In genomic region chr12:121198949-121199348, GRCh38 we compare ENCODE assay signal across 24 cellular contexts. TPM values are rescaled to one million over a fixed set of nuclear protein-coding genes. Genes with fewer than 3 reads are reported as not detected.
DNase-seq lines count a peak whose midpoint lies in the region; ATAC-seq, FAIRE-seq and TF ChIP-seq lines count a peak whose summit lies in the region.
"Had no signal": no experiment of that assay in that cellular context is flagged by ENCODE, and none has a peak within 500 bp of the region (broad histone marks: within the 10 kb centered on the region; RNA-seq: fewer than 3 reads in every experiment).

No MANE protein-coding gene starts in this region.

- no peak overlapping the region for H2BK120ac ChIP-seq in IMR-90 (ENCODE audit: low read depth, low read length)

- dilution Hi-C loops in IMR-90 (cut with HindIII; ENCODE audit: low sequenced_read_pairs, unreplicated experiment) = no loop called here

- H3K27me3 ChIP-seq in IMR-90 (ENCODE audit: control insufficient read depth, insufficient read depth, low read length) = peaks cover 6% of the 10 kb centered on the region; the same call in 1 of the 2 replicates
- no peaks in the 10 kb centered on the region for H3K27me3 ChIP-seq in Panc1 (ENCODE audit: control insufficient read depth, insufficient read depth, low read length)
- no peaks in the 10 kb centered on the region for H3K27me3 ChIP-seq in K562 (ENCODE audit: control insufficient read depth in 2 of 2, insufficient read depth in 2 of 2, low read length in 2 of 2)
- peaks cover 0 to 6% of the 10 kb centered on the region in 2 experiments; a peak in 1 of 5 replicates for H3K27me3 ChIP-seq in HepG2 (ENCODE audit: control insufficient read depth in 1 of 2, insufficient read depth in 2 of 2, low read length in 2 of 2)
- H3K27me3 ChIP-seq: BE2C; BLaER1 treated with 17β-estradiol and CSF1 and Interleukin-3, amounts not matched to agents 10 nM and 100 nM had no signal

- TF ChIP-seq EP300 in K562 (IDR thresholded peaks at IDR 0.05; ENCODE audit: low read length) (no peak), HepG2 (IDR thresholded peaks at IDR 0.05; ENCODE audit: low read depth in 2 of 2, low read length in 2 of 2) (no peak), HepG2 (CRISPR knock-in tag; IDR thresholded peaks at IDR 0.05; ENCODE audit: borderline replicate concordance) (no peak)

- H3K4me1 ChIP-seq in IMR-90 (ENCODE audit: control insufficient read depth, insufficient read depth, low read length) = peaks cover 2% of the 10 kb centered on the region; the same call in 1 of the 2 replicates
- no peaks in the 10 kb centered on the region for H3K4me1 ChIP-seq in Panc1 (ENCODE audit: control insufficient read depth, insufficient read depth, low read length)
- H3K4me1 ChIP-seq in K562 (replicated peaks in 1 of 2; ENCODE audit: control insufficient read depth in 2 of 2, insufficient read depth in 2 of 2, low read length in 2 of 2) = peaks cover 10 to 37% of the 10 kb centered on the region in 2 experiments; a peak in 4 of 5 replicates
- peaks cover 10% of the 10 kb centered on the region for H3K4me1 ChIP-seq in HepG2 (ENCODE audit: insufficient read depth, low read length)
- H3K4me1 ChIP-seq: A549, BE2C had no signal

- H2AK5ac ChIP-seq in IMR-90 (ENCODE audit: low read depth, low read length) = no peak overlapping the region; the same call in 1 of the 2 replicates

- no peak overlapping the region for H4K91ac ChIP-seq in IMR-90 (ENCODE audit: insufficient read depth, low read depth, low read length)

- H3K56ac ChIP-seq in IMR-90 (ENCODE audit: extremely low read depth, insufficient read depth, low read length) = no peak overlapping the region

- H3K4me2 ChIP-seq in IMR-90 (ENCODE audit: low read depth, low read length) = no peak overlapping the region
- H3K4me2 ChIP-seq in K562 (ENCODE audit: insufficient read depth, low read length) = no peak overlapping the region
- H3K4me2 ChIP-seq in HepG2 (ENCODE audit: low read depth, low read length) = no peak overlapping the region
- H3K4me2 ChIP-seq: A549 had no signal

- intact Hi-C loops in IMR-90 (cut with micrococcal nuclease) (no loop called here), Panc1 (cut with micrococcal nuclease; ENCODE audit: unreplicated experiment) (no loop called here), K562 (cut with micrococcal nuclease) (no loop called here), HepG2 (cut with micrococcal nuclease; ENCODE audit: unreplicated experiment) (no loop called here)

- H4K8ac ChIP-seq in IMR-90 (ENCODE audit: low read depth in 2 of 2, low read length in 2 of 2) = no peak overlapping the region

- no peak overlapping the region for H2AK9ac ChIP-seq in IMR-90 (replicated peaks; ENCODE audit: low read depth, low read length, poor library complexity)

- H3K79me1 ChIP-seq in IMR-90 (ENCODE audit: low read depth in 1 of 2, low read length in 2 of 2) = no peaks in the 10 kb centered on the region

- no peak overlapping the region for H2BK5ac ChIP-seq in IMR-90 (ENCODE audit: low read depth, low read length, poor library complexity, severe bottlenecking)

- H4K5ac ChIP-seq in IMR-90 (ENCODE audit: low read depth, low read length) = no peak overlapping the region

- CTCF ChIA-PET in IMR-90 (lab: Yijun Ruan, JAX) = no interaction called here
- CTCF ChIA-PET in Panc1 (lab: Charles Lee) = no interaction called here
- CTCF ChIA-PET in K562 (lab: Yijun Ruan, JAX; ENCODE audit: low intra/inter-chr PET ratio) = no interaction called here
- CTCF ChIA-PET in HepG2 (lab: Yijun Ruan, JAX; ENCODE audit: low intra/inter-chr PET ratio, low total read pairs) = no interaction called here

- no TSS peak for BruUV-seq in IMR-90 (replicated peaks; lab: Mats Ljungman, UMichigan)
- no TSS peak for BruUV-seq in Panc1 (replicated peaks; lab: Mats Ljungman, UMichigan)
- no TSS peak for BruUV-seq in K562 (replicated peaks; lab: Mats Ljungman, UMichigan)
- BruUV-seq in HepG2 (replicated peaks; lab: Mats Ljungman, UMichigan) = no TSS peak

- WGBS in IMR-90 (ENCODE audit: extremely low coverage in 2 of 2, insufficient read length in 1 of 2), 2 experiments = 83% methylated on average over 2 of the region's 7 CpGs; no CpG with 5 or more reads in 1 of the 2 experiments
- 9% methylated on average over 7 of the region's 7 CpGs for WGBS in K562 (ENCODE audit: insufficient coverage, low coverage, missing lambda C conversion rate)
- WGBS in HepG2 (ENCODE audit: low lambda C conversion rate) = 24% methylated on average over 5 of the region's 7 CpGs

- H4K20me1 ChIP-seq in IMR-90 (ENCODE audit: insufficient read depth, low read length) = no peaks in the 10 kb centered on the region
- H4K20me1 ChIP-seq in K562 (replicated peaks; ENCODE audit: control insufficient read depth, insufficient read depth, low read length) = no peaks in the 10 kb centered on the region
- no peaks in the 10 kb centered on the region for H4K20me1 ChIP-seq in HepG2 (ENCODE audit: insufficient read depth, low read length)
- H4K20me1 ChIP-seq: BLaER1 treated with 17β-estradiol and CSF1 and Interleukin-3, amounts not matched to agents 10 nM and 100 nM had no signal

- in situ Hi-C loops in IMR-90 (cut with MboI; ENCODE audit: low sequenced_read_pairs) (no loop called here), Panc1 (cut with HindIII; ENCODE audit: low pct_unique_long_range_greater_than_20kb, low sequenced_read_pairs) (no loop called here), K562 (cut with MboI) (no loop called here), HepG2 (cut with HindIII; ENCODE audit: extremely low pct_ligation_motif_present, low pct_unique_long_range_greater_than_20kb) (no loop called here)

- TF ChIP-seq POLR2A in IMR-90 (IDR thresholded peaks at IDR 0.05; ENCODE audit: low read depth, low read length) (no peak), K562 (conservative IDR thresholded peaks at IDR 0.05) (no peak), HepG2 (IDR thresholded peaks at IDR 0.05; ENCODE audit: insufficient read depth in 1 of 2, low read depth in 2 of 2, low read length in 2 of 2) (no peak)

- H3K18ac ChIP-seq in IMR-90 (ENCODE audit: low read depth, low read length) = no peak overlapping the region

- H3K9me3 ChIP-seq in IMR-90 (ENCODE audit: control insufficient read depth, insufficient read depth, low read length) (no peaks in the 10 kb centered on the region), Panc1 (ENCODE audit: control insufficient read depth, insufficient read depth, low read depth, low read length) (no peaks in the 10 kb centered on the region), K562 (replicated peaks; ENCODE audit: control insufficient read depth, insufficient read depth, low read depth, low read length) (no peaks in the 10 kb centered on the region), HepG2 (ENCODE audit: low read length) (no peaks in the 10 kb centered on the region)
- H3K9me3 ChIP-seq: A549; BE2C; BLaER1 treated with 17β-estradiol and CSF1 and Interleukin-3, amounts not matched to agents 10 nM and 100 nM had no signal

- 0 out of 3 replicates have a peak overlapping the region, but pooled peaks have one; percentile 33 for H2BK15ac ChIP-seq in IMR-90 (ENCODE audit: low read depth, low read length)

- no peaks in the 10 kb centered on the region for H3K9me1 ChIP-seq in IMR-90 (ENCODE audit: insufficient read depth, low read length)
- no peaks in the 10 kb centered on the region for H3K9me1 ChIP-seq in K562 (ENCODE audit: control insufficient read depth, insufficient read depth, low read length)

- H3K4ac ChIP-seq in IMR-90 (ENCODE audit: low read depth, low read length) = no peak overlapping the region

- H2BK20ac ChIP-seq in IMR-90 (ENCODE audit: low read depth, low read length) = no peak overlapping the region

- no peak overlapping the region for H3K14ac ChIP-seq in IMR-90 (replicated peaks; ENCODE audit: low read depth, low read length)

- no peak overlapping the region for H3K23ac ChIP-seq in IMR-90 (ENCODE audit: low read depth, low read length)

- ATAC-seq in IMR-90 (ENCODE audit: low read depth) (no peak), Panc1 (peak; percentile 77), K562 (peak; percentile 63), HepG2 (peak; percentile 46; the same call in 1 of the 3 replicates)
- ATAC-seq: HCT116 had no signal

- H3K9ac ChIP-seq in IMR-90 (ENCODE audit: low read depth, low read length) (no peak overlapping the region), K562 (ENCODE audit: insufficient read depth in 1 of 2, low read depth in 2 of 2, low read length in 2 of 2) (no peak overlapping the region), HepG2 (ENCODE audit: insufficient read depth, low read depth, low read length) (no peak overlapping the region)
- H3K9ac ChIP-seq: GM23248 had no signal

- no peak for TF ChIP-seq CTCF in IMR-90 (conservative IDR thresholded peaks at IDR 0.05; ENCODE audit: low read depth, low read length)
- TF ChIP-seq CTCF in Panc1 (IDR thresholded peaks at IDR 0.05) = no peak
- no peak for TF ChIP-seq CTCF in K562 (IDR thresholded peaks at IDR 0.05 in 2 of 3, conservative IDR thresholded peaks at IDR 0.05 in 1 of 3; ENCODE audit: insufficient read depth in 2 of 3, low read depth in 1 of 3, low read length in 3 of 3)
- no peak for TF ChIP-seq CTCF in HepG2 (CRISPR knock-in tag; IDR thresholded peaks at IDR 0.05)

- FAIRE-seq in K562 (lab: Jason Lieb, UNC) (peak; percentile 42), HepG2 (lab: Jason Lieb, UNC) (no peak)
- FAIRE-seq: A549, D721Med, GM12891, H1 had no signal

- H3K4me3 ChIP-seq in IMR-90 (ENCODE audit: insufficient read depth, low read depth, low read length) = no peak overlapping the region
- H3K4me3 ChIP-seq in Panc1 (ENCODE audit: low read depth in 2 of 2, low read length in 2 of 2) = no peak overlapping the region
- no peak overlapping the region for H3K4me3 ChIP-seq in K562
- H3K4me3 ChIP-seq in HepG2 (replicated peaks in 1 of 3; ENCODE audit: insufficient read depth in 1 of 3, low read depth in 2 of 3, low read length in 3 of 3) = no peak overlapping the region
- H3K4me3 ChIP-seq: A549; BLaER1 treated with 17β-estradiol and CSF1 and Interleukin-3, amounts not matched to agents 10 nM and 100 nM; GM23248 had no signal

- H2AFZ ChIP-seq in IMR-90 (replicated peaks; ENCODE audit: low read length, poor library complexity) (no peak overlapping the region), K562 (ENCODE audit: low read depth, low read length) (peak overlapping the region; percentile 74), HepG2 (ENCODE audit: low read length) (no peak overlapping the region)
- H2AFZ ChIP-seq: GM23248 had no signal

- H3K36me3 ChIP-seq in IMR-90 (ENCODE audit: control insufficient read depth, insufficient read depth, low read length) (no peaks in the 10 kb centered on the region), Panc1 (ENCODE audit: control insufficient read depth, insufficient read depth, low read length) (no peaks in the 10 kb centered on the region), K562 (ENCODE audit: control insufficient read depth, insufficient read depth, low read length) (no peaks in the 10 kb centered on the region), HepG2 (replicated peaks in 1 of 2; ENCODE audit: control insufficient read depth in 1 of 2, insufficient read depth in 2 of 2, low read length in 2 of 2) (no peaks in the 10 kb centered on the region)
- H3K36me3 ChIP-seq: BE2C; BLaER1 treated with 17β-estradiol and CSF1 and Interleukin-3, amounts not matched to agents 10 nM and 100 nM had no signal

- POLR2A ChIA-PET in IMR-90 (lab: Charles Lee; ENCODE audit: unreplicated experiment) = no interaction called here
- POLR2A ChIA-PET in Panc1 (lab: Charles Lee) = no interaction called here
- POLR2A ChIA-PET in K562 (lab: Yijun Ruan, JAX) = interaction anchor here (0.8 kb wide), 1 partner anchor 17 kb away, joined by 3 read pairs; no protein-coding TSS in a partner anchor
- POLR2A ChIA-PET in HepG2 (lab: Yijun Ruan, JAX) = interaction anchor here (0.7 kb wide), 1 partner anchor 689 kb away, joined by 5 read pairs; no protein-coding TSS in a partner anchor

- H3K27ac ChIP-seq in IMR-90 (ENCODE audit: insufficient read depth, low read length) (no peak overlapping the region), Panc1 (ENCODE audit: low read length) (no peak overlapping the region), K562 (ENCODE audit: extremely low read depth, low read depth, low read length) (peak overlapping the region; percentile 40), HepG2 (ENCODE audit: extremely low read length, insufficient read depth, low read length) (no peak overlapping the region)
- H3K27ac ChIP-seq: A549, GM23248 had no signal

- H3K79me2 ChIP-seq in K562 (ENCODE audit: control insufficient read depth, insufficient read depth, low read length) = no peaks in the 10 kb centered on the region
- H3K79me2 ChIP-seq in HepG2 (ENCODE audit: insufficient read depth, low read length) = no peaks in the 10 kb centered on the region

- TF ChIP-seq RAD21 in IMR-90 (IDR thresholded peaks at IDR 0.05; ENCODE audit: low read length) = no peak
- no peak for TF ChIP-seq RAD21 in K562 (CRISPR knock-in tag; conservative IDR thresholded peaks at IDR 0.05 in 1 of 2, IDR thresholded peaks at IDR 0.05 in 1 of 2)
- TF ChIP-seq RAD21 in HepG2 (CRISPR knock-in tag; IDR thresholded peaks at IDR 0.05) = no peak

- no peak for DNase-seq in IMR-90
- DNase-seq in Panc1 (ENCODE audit: low read depth, low spot score) = no peak
- DNase-seq in K562 (ENCODE audit: extremely low read depth in 1 of 4, low spot score in 3 of 4) = no peak
- no peak for DNase-seq in HepG2 (ENCODE audit: low spot score)
- no peak for DNase-seq in stimulated activated naive CD4-positive, alpha-beta T cell (lab: John Stamatoyannopoulos, UW)
- no peak for DNase-seq in H4 (ENCODE audit: low spot score)
- DNase-seq in DMS79 treated with DMSO at 0.1 percent for 48 hours (lab: John Stamatoyannopoulos, UW) = no peak
- DNase-seq: 8988T; ACHN; AML-193; BE2C; CD4-positive, alpha-beta T cell; CD8-positive, alpha-beta memory T cell; DMS 273 treated with DMSO at 0.1 percent for 48 hours; DMS79; GF-D8; GM23248; H9 had no signal

RNA-seq across cellular contexts. Expression of gene P2RX4, which starts 11.0 kb away (rescaled TPM):
- 8.3 and 9.5 TPM in 2 replicates for total RNA-seq in IMR-90 (2012; rRNA removed)
- 12.6 and 13.6 TPM in 2 replicates for polyA plus RNA-seq in IMR-90 (2012; rRNA removed)
- polyA plus RNA-seq in IMR-90 (2012; cell fraction: cytosol; rRNA removed) = 19.9 and 29.3 TPM in 2 replicates
- polyA plus RNA-seq in IMR-90 (2012; cell fraction: nucleus; rRNA removed; ENCODE audit: low replicate concordance) = 19.5 and 20.0 TPM in 2 replicates
- total RNA-seq in Panc1 (2021; ENCODE audit: unreplicated experiment) = 12.4 TPM
- 20.5 TPM for polyA plus RNA-seq in Panc1 (2012; ENCODE audit: insufficient read length)
- total RNA-seq in K562 (2011; cell fraction: chromatin; rRNA removed; ENCODE audit: low replicate concordance) = 40.9 and 60.5 TPM in 2 replicates
- total RNA-seq in K562 (2011; cell fraction: nucleolus; rRNA removed) = 47.8 and 47.9 TPM in 2 replicates
- 55.4 and 61.5 TPM in 2 replicates for total RNA-seq in K562 (2011; cell fraction: nucleoplasm; rRNA removed)
- 14.3 and 18.9 TPM in 2 replicates for total RNA-seq in K562 (2014; rRNA removed)
- 7.8 and 9.6 TPM in 2 replicates for total RNA-seq in K562 (2014; rRNA removed; fragmentation: Illumina TruSeq; extraction: Trizol)
- 8.3 and 10.5 TPM in 2 replicates for total RNA-seq in K562 (2015; rRNA removed; fragmentation: Illumina TruSeq; extraction: Trizol)
- total RNA-seq in K562 (2021) = 12.8 and 14.2 TPM in 2 replicates
- polyA plus RNA-seq in K562 (2011; rRNA removed) = 15.4 and 20.8 TPM in 2 replicates
- 21.4 and 26.2 TPM in 2 replicates for polyA plus RNA-seq in K562 (2011; cell fraction: cytosol; rRNA removed)
- polyA plus RNA-seq in K562 (2011; cell fraction: nucleus; rRNA removed) = 26.6 and 29.1 TPM in 2 replicates
- 12.8 and 57.1 TPM in 2 replicates for polyA plus RNA-seq in K562 (2012)
- polyA plus RNA-seq in K562 (2014; fragmentation: Illumina TruSeq; extraction: Trizol) = 11.7 and 13.0 TPM in 2 replicates
- 1 to 10 TPM; 6.6 to 10.0 TPM for polyA plus RNA-seq in K562 (2014; fragmentation: Nextera tagmentation; extraction: Ambion mirVana)
- 21.5 and 23.4 TPM in 2 replicates for polyA plus RNA-seq in K562 (2014; rRNA removed)
- 14.9 and 19.2 TPM in 2 replicates for polyA minus RNA-seq in K562 (2011; rRNA and poly(A)+ RNA removed)
- 5.3 and 9.4 TPM in 2 replicates for polyA minus RNA-seq in K562 (2011; cell fraction: cytosol; rRNA and poly(A)+ RNA removed)
- polyA minus RNA-seq in K562 (2011; cell fraction: nucleus; rRNA and poly(A)+ RNA removed) = 10.4 and 14.0 TPM in 2 replicates
- total RNA-seq in HepG2 (2016; rRNA removed; fragmentation: Illumina TruSeq; extraction: Trizol) = 9.5 and 13.8 TPM in 2 replicates
- total RNA-seq in HepG2 (2016; cell fraction: cytosol; rRNA removed; fragmentation: Illumina TruSeq; extraction: Trizol; ENCODE audit: low read depth) = 10.0 and 12.3 TPM in 2 replicates
- 8.9 and 14.2 TPM in 2 replicates for total RNA-seq in HepG2 (2016; cell fraction: insoluble cytoplasmic fraction; rRNA removed; fragmentation: Illumina TruSeq; extraction: Trizol)
- 9.6 and 14.1 TPM in 2 replicates for total RNA-seq in HepG2 (2016; cell fraction: membrane; rRNA removed; fragmentation: Illumina TruSeq; extraction: Trizol)
- 15.1 and 21.0 TPM in 2 replicates for total RNA-seq in HepG2 (2016; cell fraction: nucleus; rRNA removed; fragmentation: Illumina TruSeq; extraction: Trizol)
- 30.8 and 40.8 TPM in 2 replicates for polyA plus RNA-seq in HepG2 (2011; rRNA removed)
- 48.0 and 49.3 TPM in 2 replicates for polyA plus RNA-seq in HepG2 (2011; cell fraction: cytosol; rRNA removed)
- 46.2 and 52.0 TPM in 2 replicates for polyA plus RNA-seq in HepG2 (2011; cell fraction: nucleus; rRNA removed)
- 14.9 and 23.1 TPM in 2 replicates for polyA plus RNA-seq in HepG2 (2012)
- 11.3 and 12.5 TPM in 2 replicates for polyA plus RNA-seq in HepG2 (2016; cell fraction: cytosol; fragmentation: Illumina TruSeq; extraction: Trizol; ENCODE audit: low read depth)
- polyA plus RNA-seq in HepG2 (2016; cell fraction: insoluble cytoplasmic fraction; fragmentation: Illumina TruSeq; extraction: Trizol; ENCODE audit: low read depth) = 9.2 and 9.3 TPM in 2 replicates
- polyA plus RNA-seq in HepG2 (2016; cell fraction: membrane; fragmentation: Illumina TruSeq; extraction: Trizol; ENCODE audit: low read depth) = 10.7 and 12.6 TPM in 2 replicates
- polyA plus RNA-seq in HepG2 (2016; cell fraction: nucleus; fragmentation: Illumina TruSeq; extraction: Trizol; ENCODE audit: insufficient read depth, low read depth) = 24.7 and 29.5 TPM in 2 replicates
- 7.1 and 38.6 TPM in 2 replicates for polyA minus RNA-seq in HepG2 (2011; rRNA and poly(A)+ RNA removed; ENCODE audit: low replicate concordance)
- polyA minus RNA-seq in HepG2 (2011; cell fraction: cytosol; rRNA and poly(A)+ RNA removed) = 14.3 and 14.6 TPM in 2 replicates
- 19.2 and 26.5 TPM in 2 replicates for polyA minus RNA-seq in HepG2 (2011; cell fraction: nucleus; rRNA and poly(A)+ RNA removed)
- total RNA-seq in H4 (2014; rRNA removed; shearing (Covaris generic)) = 52.3 and 61.7 TPM in 2 replicates

Comparison
In these comparisons a context has a peak if more than half of its experiments do, and no peak if none do; other contexts are left out.
1. POLR2A ChIA-PET loops: an anchor here in K562 (0.8 kb wide) and HepG2 (0.7 kb wide); none called in IMR-90 and Panc1.